13 cellular contexts compared by ENCODE assay signal in genomic region chr1:47711211-47711847, GRCh38.
"Had no signal": no experiment of that assay in that cellular context is flagged by ENCODE, and none has a peak within 500 bp of the region (broad histone marks: within the 10 kb centered on the region; RNA-seq: fewer than 3 reads in every experiment).

No MANE protein-coding gene starts in this region.

- H3K9me3 ChIP-seq: esophagus muscularis mucosa, heart left ventricle, left lung, lower lobe of right lung, mucosa of descending colon, neutrophil, prostate gland, stomach, thyroid gland, upper lobe of left lung had no signal

- H3K27ac ChIP-seq: esophagus muscularis mucosa, foreskin keratinocyte, heart left ventricle, left lung, lower lobe of right lung, neutrophil, ovary, prostate gland, stomach, thyroid gland, upper lobe of left lung had no signal

- H3K36me3 ChIP-seq: esophagus muscularis mucosa, heart left ventricle, left lung, lower lobe of right lung, neutrophil, ovary, prostate gland, stomach, thyroid gland, upper lobe of left lung had no signal

- H3K4me3 ChIP-seq: left lung, mucosa of descending colon, ovary, prostate gland, smooth muscle cell, thyroid gland, upper lobe of left lung had no signal

- H3K4me2 ChIP-seq: smooth muscle cell had no signal

- H3K27me3 ChIP-seq: ovary had no signal

- H3K4me1 ChIP-seq: foreskin keratinocyte had no signal
